In the genomic region with DNA sequence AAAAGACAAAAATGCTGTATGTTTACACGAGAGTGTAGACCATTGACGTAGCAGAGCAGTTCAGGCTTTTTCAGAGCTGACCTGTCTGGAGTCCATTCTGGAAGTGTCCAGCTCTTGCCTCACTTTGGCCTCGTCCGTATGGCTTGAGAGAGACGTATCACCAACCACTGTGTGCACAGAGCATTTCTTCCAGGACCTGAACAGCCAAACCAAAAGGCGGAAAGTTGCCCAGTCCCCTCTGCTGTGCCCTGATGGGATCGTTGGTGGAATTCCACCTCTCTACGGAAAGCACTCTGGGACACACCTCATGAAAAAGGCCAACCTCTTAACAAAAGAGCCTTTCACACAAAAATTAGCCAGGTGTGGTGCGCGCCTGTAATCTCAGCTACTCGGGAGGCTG, we compare ENCODE assay signal across 28 cellular contexts.
"Had no signal": no experiment of that assay in that cellular context is flagged by ENCODE, and none has a peak within 500 bp of the region (broad histone marks: within the 10 kb centered on the region; RNA-seq: fewer than 3 reads in every experiment).

No MANE protein-coding gene starts in this region.

- H3K27me3 ChIP-seq: adrenal gland, body of pancreas, foreskin keratinocyte, left lung, ovary, right lobe of liver, transverse colon had no signal

- H3K27ac ChIP-seq: adrenal gland, body of pancreas, left lung, lower lobe of right lung, ovary, right lobe of liver, transverse colon, WERI-Rb-1 had no signal

- DNase-seq: activated CD4-positive, alpha-beta memory T cell treated with anti-CD3 and anti-CD28 coated beads, Interleukin-2, amount 10 ng/mL, durations not matched to agents 7 days and 5 days; activated CD4-positive, alpha-beta T cell treated with anti-CD3 and anti-CD28 coated beads, Interleukin-2, amount 10 ng/mL, durations not matched to agents 24 days and 14 days; activated CD4-positive, CD25-positive, alpha-beta regulatory T cell treated with anti-CD3 and anti-CD28 coated beads, Interleukin-2, amount 50 U/mL, for 72 hours; activated CD8-positive, alpha-beta memory T cell treated with anti-CD3 and anti-CD28 coated beads, Interleukin-2, amount 50 U/mL, for 48 hours; activated naive CD4-positive, alpha-beta T cell; activated T-cell treated with anti-CD3 and anti-CD28 coated beads, Interleukin-2, amount 50 U/mL, for 24 hours; body of pancreas; cerebellar nuclear complex; cortex of kidney; effector memory CD8-positive, alpha-beta T cell; kidney glomerular epithelial cell; left lung; lower lobe of right lung; mesendoderm; natural killer cell; right lobe of liver; stimulated activated CD4-positive, alpha-beta T cell treated with anti-CD3 and anti-CD28 coated beads, Interleukin-2, amount 100 ng/mL, for 48 hours; stimulated activated naive CD4-positive, alpha-beta T cell treated with Interleukin-2 at 50 U/mL for 16 hours; T-helper 17 cell; T1000; transverse colon; WERI-Rb-1 had no signal

- H3K9me3 Mint-ChIP-seq: activated CD4-positive, alpha-beta memory T cell treated with anti-CD3 and anti-CD28 coated beads, Interleukin-2, amount 10 ng/mL, durations not matched to agents 7 days and 5 days; activated CD4-positive, alpha-beta T cell treated with anti-CD3 and anti-CD28 coated beads, Interleukin-2, amount 10 ng/mL, durations not matched to agents 24 days and 14 days; activated naive CD4-positive, alpha-beta T cell treated with anti-CD3 and anti-CD28 coated beads, Interleukin-2, amount 50 U/mL, for 72 hours; activated T-cell treated with anti-CD3 and anti-CD28 coated beads, Interleukin-2, amount 50 U/mL, for 24 hours; activated T-helper 17 cell treated with anti-CD3 and anti-CD28 coated beads, Interleukin-2, amount 50 U/mL, for 72 hours; effector memory CD8-positive, alpha-beta T cell; natural killer cell had no signal

- H3K4me1 ChIP-seq: adrenal gland, body of pancreas, left lung, lower lobe of right lung had no signal

- H3K36me3 ChIP-seq: ovary, transverse colon had no signal

- H3K4me3 Mint-ChIP-seq: activated CD4-positive, alpha-beta memory T cell treated with anti-CD3 and anti-CD28 coated beads, Interleukin-2, amount 10 ng/mL, durations not matched to agents 7 days and 5 days; activated CD4-positive, alpha-beta T cell treated with anti-CD3 and anti-CD28 coated beads, Interleukin-2, amount 10 ng/mL, durations not matched to agents 24 days and 14 days; activated T-cell treated with anti-CD3 and anti-CD28 coated beads, Interleukin-2, amount 50 U/mL, for 24 hours; activated T-helper 17 cell treated with anti-CD3 and anti-CD28 coated beads, Interleukin-2, amount 50 U/mL, for 72 hours; effector memory CD8-positive, alpha-beta T cell; natural killer cell; T-helper 17 cell had no signal

- H3K27me3 Mint-ChIP-seq: activated CD4-positive, alpha-beta memory T cell treated with anti-CD3 and anti-CD28 coated beads, Interleukin-2, amount 10 ng/mL, durations not matched to agents 7 days and 5 days; activated CD4-positive, alpha-beta T cell treated with anti-CD3 and anti-CD28 coated beads, Interleukin-2, amount 10 ng/mL, durations not matched to agents 24 days and 14 days; activated T-cell treated with anti-CD3 and anti-CD28 coated beads, Interleukin-2, amount 50 U/mL, for 24 hours; activated T-helper 17 cell treated with anti-CD3 and anti-CD28 coated beads, Interleukin-2, amount 50 U/mL, for 72 hours; effector memory CD8-positive, alpha-beta T cell; progenitor cell of endocrine pancreas; T-helper 17 cell had no signal

- H3K9me3 ChIP-seq: adrenal gland, body of pancreas, left lung, lower lobe of right lung, ovary, right lobe of liver, transverse colon had no signal

- H3K4me3 ChIP-seq: adrenal gland, body of pancreas, left lung, lower lobe of right lung, ovary, right lobe of liver, transverse colon had no signal

- H3K4me1 Mint-ChIP-seq: activated CD4-positive, alpha-beta memory T cell treated with anti-CD3 and anti-CD28 coated beads, Interleukin-2, amount 10 ng/mL, durations not matched to agents 7 days and 5 days; activated CD4-positive, alpha-beta T cell treated with anti-CD3 and anti-CD28 coated beads, Interleukin-2, amount 10 ng/mL, durations not matched to agents 24 days and 14 days; activated T-helper 17 cell treated with anti-CD3 and anti-CD28 coated beads, Interleukin-2, amount 50 U/mL, for 72 hours; natural killer cell had no signal

- ATAC-seq: activated naive CD4-positive, alpha-beta T cell treated with anti-CD3 and anti-CD28 coated beads, Interleukin-2, amount 50 U/mL, for 72 hours; activated T-helper 17 cell treated with anti-CD3 and anti-CD28 coated beads, Interleukin-2, amount 50 U/mL, for 72 hours; body of pancreas; effector memory CD8-positive, alpha-beta T cell; left lung; natural killer cell; T-helper 17 cell had no signal

- H3K27ac Mint-ChIP-seq: activated CD4-positive, alpha-beta memory T cell treated with anti-CD3 and anti-CD28 coated beads, Interleukin-2, amount 10 ng/mL, durations not matched to agents 7 days and 5 days; activated CD4-positive, alpha-beta T cell treated with anti-CD3 and anti-CD28 coated beads, Interleukin-2, amount 10 ng/mL, durations not matched to agents 24 days and 14 days; activated naive CD4-positive, alpha-beta T cell treated with anti-CD3 and anti-CD28 coated beads, Interleukin-2, amount 50 U/mL, for 72 hours; activated T-cell treated with anti-CD3 and anti-CD28 coated beads, Interleukin-2, amount 50 U/mL, for 24 hours; activated T-helper 17 cell treated with anti-CD3 and anti-CD28 coated beads, Interleukin-2, amount 50 U/mL, for 72 hours; effector memory CD8-positive, alpha-beta T cell; natural killer cell; progenitor cell of endocrine pancreas; T-helper 17 cell had no signal

- H3K36me3 Mint-ChIP-seq: activated naive CD4-positive, alpha-beta T cell treated with anti-CD3 and anti-CD28 coated beads, Interleukin-2, amount 50 U/mL, for 72 hours; natural killer cell had no signal
